1 cellular context compared by ENCODE assay signal in the genomic region with DNA sequence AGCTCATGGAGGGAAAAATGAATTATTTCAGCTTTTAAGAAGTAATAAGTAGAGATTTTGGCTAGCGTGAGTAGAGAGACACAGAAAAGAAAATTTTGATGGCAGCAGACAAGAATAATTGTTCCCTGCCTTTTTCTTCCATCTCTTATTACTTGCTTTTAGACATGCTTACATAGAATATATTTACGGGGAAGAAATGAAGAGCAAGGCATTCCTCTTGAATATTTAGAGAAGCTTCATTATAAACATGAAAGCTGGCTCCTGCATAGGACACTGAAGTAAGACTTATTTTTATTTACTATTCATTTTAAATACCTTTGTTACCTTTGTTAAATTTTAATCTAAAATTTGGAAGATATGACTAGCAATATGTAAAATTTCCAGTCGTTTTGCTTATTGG.
TF ChIP-seq lines count a peak whose summit lies in the region.

No MANE protein-coding gene starts in this region.

TF ChIP-seq in SK-N-SH treated with all-trans-retinoic acid at 6 μM for 48 hours, 23 proteins besides CTCF, POLR2A, EP300 and RAD21 (continued from another document):
- no peak for TF ChIP-seq TCF4 (CRISPR knock-in tag; IDR thresholded peaks at IDR 0.05; ENCODE audit: borderline replicate concordance)
